Comparison of ENCODE assay signal across 22 cellular contexts in genomic region chr9:81868145-81868544, GRCh38.
DNase-seq lines count a peak whose midpoint lies in the region; ATAC-seq, FAIRE-seq and TF ChIP-seq lines count a peak whose summit lies in the region.
"Had no signal": no experiment of that assay in that cellular context is flagged by ENCODE, and none has a peak within 500 bp of the region (broad histone marks: within the 10 kb centered on the region; RNA-seq: fewer than 3 reads in every experiment).

No MANE protein-coding gene starts in this region.

- WGBS in psoas muscle, 3 donors = 42 to 58% (median 46%) methylated on average over 3 of the region's 3 CpGs

- peak; percentile 90 for FAIRE-seq in RCC 7860 (lab: Jason Lieb, UNC)
- FAIRE-seq: GM19239, K562 had no signal

- H3K4me1 ChIP-seq in psoas muscle = no peaks in the 10 kb centered on the region
- H3K4me1 ChIP-seq: BLaER1, HAP-1 had no signal

- ATAC-seq in GM19023 (IDR thresholded peaks at IDR 0.05; ENCODE audit: unreplicated experiment) = no peak
- no peak for ATAC-seq in psoas muscle
- ATAC-seq: K562, Panc1, SK-N-SH treated with all-trans-retinoic acid at 6 μM for 48 hours had no signal

- H3K4me3 ChIP-seq in psoas muscle = no peak overlapping the region
- H3K4me3 ChIP-seq: BLaER1, HAP-1, K562 had no signal

- TF ChIP-seq CTCF in psoas muscle (IDR thresholded peaks at IDR 0.05) = no peak

- H3K9me3 ChIP-seq in psoas muscle = no peaks in the 10 kb centered on the region
- H3K9me3 ChIP-seq: BLaER1, HAP-1 had no signal

- intact Hi-C loops in psoas muscle (cut with DNase I) = no loop called here

- DNase-seq in DMS 273 (lab: John Stamatoyannopoulos, UW; ENCODE audit: unreplicated experiment) (peak; percentile 14), DMS 273 treated with DMSO at 0.1 percent for 48 hours (lab: John Stamatoyannopoulos, UW) (no peak), RCC 7860 (ENCODE audit: low spot score) (peak; percentile 70), fibroblast of gingiva (ENCODE audit: low read depth) (peak; percentile 14), renal cortical epithelial cell (ENCODE audit: low read depth) (peak; percentile 44), psoas muscle (no peak)
- DNase-seq in stimulated activated CD4-positive, alpha-beta T cell treated with anti-CD3 and anti-CD28 coated beads, Interleukin-4, amount 100 ng/mL, for 1 hour = no peak
- DNase-seq: CD8-positive, alpha-beta memory T cell; EL; NCI-H1436; NCI-H2029; NCI-H510A treated with DMSO at 0.1 percent for 48 hours; Right ventricle myocardium superior had no signal

- H3K27ac ChIP-seq in psoas muscle = no peak overlapping the region
- H3K27ac ChIP-seq: 22Rv1, BLaER1, HL-60 had no signal

- H3K36me3 ChIP-seq in psoas muscle (ENCODE audit: insufficient read depth in 1 of 2, low read depth in 1 of 2) = no peaks in the 10 kb centered on the region
- H3K36me3 ChIP-seq: BLaER1, HAP-1 had no signal

- H3K27me3 ChIP-seq in psoas muscle (ENCODE audit: insufficient read depth in 3 of 3, low read length in 2 of 3) = no peaks in the 10 kb centered on the region
- H3K27me3 ChIP-seq: BLaER1 had no signal

Comparison
In these comparisons a context has a peak if more than half of its experiments do, and no peak if none do; other contexts are left out.
1. DNase-seq: peak in DMS 273 (single experiment), RCC 7860 (single experiment), fibroblast of gingiva (single experiment) and renal cortical epithelial cell (single experiment); none in DMS 273 treated with DMSO at 0.1 percent for 48 hours (single experiment), stimulated activated CD4-positive, alpha-beta T cell treated with anti-CD3 and anti-CD28 coated beads, Interleukin-4, amount 100 ng/mL, for 1 hour (single experiment) and psoas muscle (0 of 2).